In the genomic region with DNA sequence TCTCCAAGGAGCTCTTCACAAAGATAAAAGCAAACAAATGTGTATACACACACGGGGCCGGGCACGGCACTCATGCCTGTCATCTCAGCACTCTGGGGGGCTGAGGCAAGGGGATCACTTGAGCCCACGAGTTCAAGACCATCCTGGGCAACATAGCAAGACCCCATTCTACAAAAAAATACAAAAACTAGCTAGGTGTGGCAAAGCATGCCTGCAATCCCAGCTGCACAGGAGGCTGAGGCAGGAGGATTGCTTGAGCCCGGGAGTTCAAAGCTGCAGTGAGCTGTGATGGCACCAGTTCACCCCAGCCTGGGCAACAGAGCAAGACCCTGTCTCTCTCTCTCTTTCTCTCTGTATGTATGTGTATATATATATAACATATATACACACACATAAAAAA, we compare ENCODE assay signal across 25 cellular contexts. TPM values are rescaled to one million over a fixed set of nuclear protein-coding genes. Genes with fewer than 3 reads are reported as not detected.
A peak's percentile ranks its signal among the peaks of the same experiment; 100 is the strongest.
DNase-seq lines count a peak whose midpoint lies in the region; ATAC-seq and TF ChIP-seq lines count a peak whose summit lies in the region.
"Had no signal": no experiment of that assay in that cellular context is flagged by ENCODE, and none has a peak within 500 bp of the region (broad histone marks: within the 10 kb centered on the region; RNA-seq: fewer than 3 reads in every experiment).

No MANE protein-coding gene starts in this region.

- WGBS in esophagus squamous epithelium, 2 donors: 65 to 100% methylated on average over 1 to 5 of the region's 5 CpGs

- intact Hi-C loops in left cardiac atrium (cut with DNase I): no loop called here
- intact Hi-C loops in left ventricle myocardium superior (cut with micrococcal nuclease): no loop called here
- intact Hi-C loops in esophagus squamous epithelium (cut with DNase I): no loop called here

- TF ChIP-seq POLR2A in esophagus squamous epithelium (IDR thresholded peaks at IDR 0.05): no peak

- no peaks in the 10 kb centered on the region for H3K4me1 ChIP-seq in esophagus squamous epithelium

- H3K27ac ChIP-seq in RWPE1 (peak overlapping the region; percentile 39), esophagus squamous epithelium (no peak overlapping the region)
- H3K27ac ChIP-seq: 22Rv1, BLaER1, PC-9 had no signal

- POLR2A ChIA-PET in RWPE1 (lab: Yijun Ruan, JAX; ENCODE audit: low non-redundant PET): interaction anchor here (0.6 kb wide), 1 partner anchor 204 kb away, joined by 5 read pairs; no protein-coding TSS in a partner anchor

- TF ChIP-seq CTCF in RWPE1 (conservative IDR thresholded peaks at IDR 0.05; ENCODE audit: low read depth) (no peak), esophagus squamous epithelium (IDR thresholded peaks at IDR 0.05) (no peak)

- DNase-seq in DMS153 (lab: John Stamatoyannopoulos, UW): peak; percentile 40
- no peak for DNase-seq in DMS153 treated with DMSO at 0.1 percent for 48 hours (lab: John Stamatoyannopoulos, UW; ENCODE audit: unreplicated experiment)
- DNase-seq in left cardiac atrium: peak; percentile 5
- no peak for DNase-seq in left ventricle myocardium superior
- no peak for DNase-seq in RWPE1 (ENCODE audit: low spot score)
- DNase-seq in esophagus squamous epithelium (lab: John Stamatoyannopoulos, UW): no peak
- DNase-seq in COLO829 (ENCODE audit: low spot score): no peak
- DNase-seq: ACHN; CD4-positive, alpha-beta T cell; EL; GF-D8; H7; HFFc6; MG63; NCI-H1694; NCI-H2107; NCI-H2227 treated with DMSO at 0.1 percent for 48 hours; NCI-H524; PC-9; RPMI8226 had no signal

- H3K27me3 ChIP-seq in esophagus squamous epithelium: no peaks in the 10 kb centered on the region
- H3K27me3 ChIP-seq: BLaER1, MG63 had no signal

- CTCF ChIA-PET in RWPE1 (lab: Yijun Ruan, JAX): interaction anchor here (1.2 kb wide), 1 partner anchor 12 kb away, joined by 5 read pairs; no protein-coding TSS in a partner anchor

- ATAC-seq in left cardiac atrium (no peak), left ventricle myocardium superior (no peak), GM18858 (IDR thresholded peaks at IDR 0.05; ENCODE audit: unreplicated experiment) (no peak)
- ATAC-seq: SK-N-SH treated with all-trans-retinoic acid at 6 μM for 48 hours had no signal

- peaks cover 0 to 51% (median 9%) of the 10 kb centered on the region in 3 donors for H3K36me3 ChIP-seq in esophagus squamous epithelium

- no peak overlapping the region for H3K4me3 ChIP-seq in esophagus squamous epithelium
- H3K4me3 ChIP-seq: BLaER1, MG63, PC-9 had no signal

- H3K9me3 ChIP-seq in esophagus squamous epithelium: no peaks in the 10 kb centered on the region
- H3K9me3 ChIP-seq: BLaER1, MG63 had no signal

RNA-seq across cellular contexts. Expression of gene TTYH3, which starts 22.3 kb away (rescaled TPM):
- total RNA-seq in left cardiac atrium (10 to 100 TPM; 30.3 to 38.7 TPM), left ventricle myocardium superior (10.5 TPM), esophagus squamous epithelium (10 to 100 TPM in 2 of 4 donors, 1 to 10 TPM in 2; 4.7 to 23.1 (median 10.2) TPM)

RNA-seq across cellular contexts. Expression of gene AMZ1, which starts 33.9 kb away (rescaled TPM):
- total RNA-seq in left cardiac atrium: under 1 TPM; 0.27 to 0.34 TPM
- total RNA-seq in left ventricle myocardium superior: 0.05 TPM
- total RNA-seq in esophagus squamous epithelium: under 1 TPM in 2 of 4 donors, not detected in 2; 0.12 to 0.19 TPM
- total RNA-seq: LHCN-M2, PC-9 had no signal

Comparison
In these comparisons a context has a peak if more than half of its experiments do, and no peak if none do; other contexts are left out.
1. DNase-seq: peak in DMS153 (single experiment) and left cardiac atrium (single experiment); none in DMS153 treated with DMSO at 0.1 percent for 48 hours (single experiment), left ventricle myocardium superior (single experiment), RWPE1 (single experiment), esophagus squamous epithelium (single experiment) and COLO829 (single experiment).